8 cellular contexts compared by ENCODE assay signal in genomic region chr12:55929306-55929791, GRCh38.
DNase-seq lines count a peak whose midpoint lies in the region; ATAC-seq lines count a peak whose summit lies in the region.

No MANE protein-coding gene starts in this region.

- H3K4me1 Mint-ChIP-seq in effector memory CD8-positive, alpha-beta T cell (ENCODE audit: low read depth in 2 of 2), result peaks cover 56 to 76% of the 10 kb centered on the region in 2 donors

- peak overlapping the region; percentile 95 to 98 for H3K27ac Mint-ChIP-seq in effector memory CD8-positive, alpha-beta T cell

- H3K36me3 Mint-ChIP-seq in effector memory CD8-positive, alpha-beta T cell (ENCODE audit: insufficient read depth), result peaks cover 41% of the 10 kb centered on the region

- H3K9me3 Mint-ChIP-seq in effector memory CD8-positive, alpha-beta T cell, result no peaks in the 10 kb centered on the region

- no peaks in the 10 kb centered on the region for H3K27me3 Mint-ChIP-seq in effector memory CD8-positive, alpha-beta T cell

- ATAC-seq in GM19043 (IDR thresholded peaks at IDR 0.05; ENCODE audit: low read depth, unreplicated experiment), result peak; percentile 38
- peak; percentile 46 for ATAC-seq in HG03342 (IDR thresholded peaks at IDR 0.05; ENCODE audit: unreplicated experiment)
- peak; percentile 44 for ATAC-seq in effector memory CD8-positive, alpha-beta T cell (replicated peaks)
- no peak for ATAC-seq in HG03439 (IDR thresholded peaks at IDR 0.05; ENCODE audit: unreplicated experiment)

- DNase-seq in activated CD4-positive, alpha-beta T cell treated with anti-CD3 and anti-CD28 coated beads for 4 hours, result peak; percentile 81 to 85
- DNase-seq in effector memory CD8-positive, alpha-beta T cell, result peak; percentile 58 to 62 (median 59)
- peak; percentile 81 for DNase-seq in stimulated activated CD4-positive, alpha-beta T cell treated with anti-CD3 and anti-CD28 coated beads, Interleukin-4, amount 100 ng/mL, for 1 hour
- DNase-seq in NCI-H510A treated with DMSO at 0.1 percent for 48 hours (lab: John Stamatoyannopoulos, UW) (no peak), NCI-H748 treated with DMSO at 0.1 percent for 48 hours (lab: John Stamatoyannopoulos, UW) (no peak)

- peak overlapping the region; percentile 96 to 99 for H3K4me3 Mint-ChIP-seq in effector memory CD8-positive, alpha-beta T cell

Comparison
In these comparisons a context has a peak if more than half of its experiments do, and no peak if none do; other contexts are left out.
1. DNase-seq: peak in activated CD4-positive, alpha-beta T cell treated with anti-CD3 and anti-CD28 coated beads for 4 hours (2 of 2), effector memory CD8-positive, alpha-beta T cell (3 of 3) and stimulated activated CD4-positive, alpha-beta T cell treated with anti-CD3 and anti-CD28 coated beads, Interleukin-4, amount 100 ng/mL, for 1 hour (single experiment); none in NCI-H510A treated with DMSO at 0.1 percent for 48 hours (single experiment) and NCI-H748 treated with DMSO at 0.1 percent for 48 hours (single experiment).